ENCODE assay signal across 10 cellular contexts in the genomic region with DNA sequence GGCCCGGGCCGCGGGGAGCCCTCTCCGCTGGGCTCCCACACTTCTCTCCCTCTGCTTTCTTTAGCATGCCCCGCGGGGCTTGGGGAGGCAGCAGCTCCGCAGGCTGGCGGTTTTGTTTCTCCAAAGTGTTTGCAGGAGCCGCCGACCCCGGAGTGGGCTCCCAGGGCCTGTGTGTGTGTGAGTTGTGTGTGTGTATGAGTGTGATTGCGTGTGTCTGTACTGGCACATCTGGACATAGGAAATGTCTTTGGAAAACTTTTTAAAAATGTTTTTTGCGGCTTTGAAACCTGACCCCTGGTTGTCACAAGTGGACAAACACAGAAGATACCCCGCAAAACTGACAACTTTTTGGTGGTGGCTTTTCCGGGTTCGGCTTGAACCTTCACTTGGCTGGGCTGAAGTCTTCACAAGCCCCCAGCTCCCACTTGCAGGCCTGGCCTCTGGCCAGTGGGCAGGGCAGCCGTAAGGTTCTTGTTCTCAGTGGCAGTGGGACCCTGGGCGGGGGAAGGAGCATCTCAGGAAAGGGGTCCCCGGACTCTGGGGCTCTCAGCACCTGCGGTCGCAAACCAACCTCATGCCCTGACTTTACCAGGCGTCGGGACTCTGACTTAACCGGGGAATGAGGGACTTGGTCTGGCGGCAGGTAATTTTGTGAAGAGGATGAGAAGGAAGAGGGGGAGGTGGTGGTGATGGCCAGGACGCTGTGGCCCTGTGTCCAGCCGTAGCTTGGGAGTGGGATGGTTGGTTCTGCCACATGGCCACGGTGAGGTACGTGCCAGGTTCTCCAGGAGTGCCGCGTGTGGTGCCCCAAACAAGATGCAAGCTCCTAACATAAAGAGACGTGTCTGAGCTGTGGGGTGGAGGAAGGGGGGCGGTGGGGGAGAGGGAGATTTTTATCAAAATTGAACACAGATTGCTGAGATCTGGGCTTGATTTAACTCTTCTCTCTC. TPM values are rescaled to one million over a fixed set of nuclear protein-coding genes. Genes with fewer than 3 reads are reported as not detected.
DNase-seq lines count a peak whose midpoint lies in the region; ATAC-seq and TF ChIP-seq lines count a peak whose summit lies in the region.
"Had no signal": no experiment of that assay in that cellular context is flagged by ENCODE, and none has a peak within 500 bp of the region (broad histone marks: within the 10 kb centered on the region; RNA-seq: fewer than 3 reads in every experiment).

No MANE protein-coding gene starts in this region.

- H3K79me2 ChIP-seq in osteoblast (ENCODE audit: insufficient read depth, low read length) = peaks cover 16% of the 10 kb centered on the region

- no peaks in the 10 kb centered on the region; the same call in 1 of the 2 replicates for H3K9me3 ChIP-seq in AG04450 (ENCODE audit: control insufficient read depth, insufficient read depth, low read length)
- no peaks in the 10 kb centered on the region for H3K9me3 ChIP-seq in SJCRH30 (replicated peaks)
- no peaks in the 10 kb centered on the region for H3K9me3 ChIP-seq in gastroesophageal sphincter
- no peaks in the 10 kb centered on the region for H3K9me3 ChIP-seq in osteoblast (ENCODE audit: low read depth, low read length)

- no peak overlapping the region for H3K27ac ChIP-seq in AG04450 (ENCODE audit: low read depth, low read length)
- no peak overlapping the region for H3K27ac ChIP-seq in SJCRH30
- peak overlapping the region; percentile 92 to 99 (median 98) for H3K27ac ChIP-seq in gastroesophageal sphincter
- peak overlapping the region; percentile 46 for H3K27ac ChIP-seq in osteoblast (ENCODE audit: low read depth, low read length)

- H4K20me1 ChIP-seq in osteoblast (ENCODE audit: insufficient read depth, low read length) = peaks cover 5% of the 10 kb centered on the region

- H3K4me1 ChIP-seq in SJCRH30 (no peaks in the 10 kb centered on the region), gastroesophageal sphincter (peaks cover 5 to 60% (median 21%) of the 10 kb centered on the region in 3 donors), osteoblast (ENCODE audit: insufficient read depth, low read length) (peaks cover 26% of the 10 kb centered on the region)

- H3K27me3 ChIP-seq in AG04450 (ENCODE audit: control insufficient read depth, insufficient read depth, low read length) (peaks cover 26% of the 10 kb centered on the region), SJCRH30 (peaks cover 8% of the 10 kb centered on the region), gastroesophageal sphincter (no peaks in the 10 kb centered on the region), osteoblast (ENCODE audit: insufficient read depth, low read length) (no peaks in the 10 kb centered on the region)

- CTCF ChIA-PET in AG04450 (lab: Charles Lee) = interaction anchor here (0.6 to 1.3 kb wide), 6 partner anchors 9 to 442 kb away, joined by 3 to 9 read pairs (median 5); no protein-coding TSS in a partner anchor

- peak; percentile 14 for ATAC-seq in gastroesophageal sphincter
- no peak for ATAC-seq in HG03135 (IDR thresholded peaks at IDR 0.05; ENCODE audit: unreplicated experiment)

- H3K4me3 ChIP-seq in AG04450 (ENCODE audit: low read depth, low read length) = peak overlapping the region; percentile 57
- peak overlapping the region; percentile 56 for H3K4me3 ChIP-seq in SJCRH30
- H3K4me3 ChIP-seq in gastroesophageal sphincter = peak overlapping the region; percentile 79 to 84
- H3K4me3 ChIP-seq in osteoblast (ENCODE audit: insufficient read depth, low read length) = peak overlapping the region; percentile 84

- peak overlapping the region; percentile 92 for H3K4me2 ChIP-seq in osteoblast (ENCODE audit: insufficient read depth, low read length)

- TF ChIP-seq EP300 in gastroesophageal sphincter (IDR thresholded peaks at IDR 0.05) = no peak

- TF ChIP-seq POLR2A in gastroesophageal sphincter (IDR thresholded peaks at IDR 0.05) = no peak

- POLR2A ChIA-PET in AG04450 (lab: Yijun Ruan, JAX) = no interaction called here

- 3 to 8% methylated on average over 8 to 14 of the region's 33 CpGs for WGBS in gastroesophageal sphincter (ENCODE audit: low coverage in 1 of 2), 2 donors

- peak overlapping the region; percentile 85 for H2AFZ ChIP-seq in osteoblast (ENCODE audit: low read length)

- H3K36me3 ChIP-seq in SJCRH30 (no peaks in the 10 kb centered on the region), gastroesophageal sphincter (no peaks in the 10 kb centered on the region), osteoblast (ENCODE audit: insufficient read depth, low read length) (no peaks in the 10 kb centered on the region)

- DNase-seq in AG04450 (ENCODE audit: low read depth, low spot score) (no peak), SJCRH30 (peak in 1 of 2 experiments; percentile 18), osteoblast (ENCODE audit: insufficient read length, low spot score, missing footprints) (peak; percentile 74), UCSD-AML1 (lab: John Stamatoyannopoulos, UW; ENCODE audit: unreplicated experiment) (no peak), NCI-H524 treated with DMSO at 0.1 percent for 48 hours (lab: John Stamatoyannopoulos, UW) (no peak), NCI-H510A (lab: John Stamatoyannopoulos, UW) (no peak)
- DNase-seq: COR-L47, SIG-M5 had no signal

- TF ChIP-seq CTCF in AG04450 (IDR thresholded peaks at IDR 0.05; ENCODE audit: low read depth, low read length) (0 out of 2 replicates have a peak, but pooled peaks have one; percentile 2), gastroesophageal sphincter (IDR thresholded peaks at IDR 0.05) (peak in 1 of 4 experiments; percentile 22), osteoblast (IDR thresholded peaks at IDR 0.05; ENCODE audit: extremely low read depth, low read depth, low read length) (no peak)

RNA-seq across cellular contexts. Expression of gene DAAM2, which starts 0.6 kb away (rescaled TPM):
- polyA plus RNA-seq in AG04450 (2011; rRNA removed) = 2.9 and 3.5 TPM in 2 replicates
- polyA minus RNA-seq in AG04450 (2011; rRNA and poly(A)+ RNA removed) = 3.7 and 4.5 TPM in 2 replicates
- total RNA-seq in SJCRH30 (2014; rRNA removed; shearing (Covaris generic)) = 3.5 and 3.6 TPM in 2 replicates
- 100 to 1,000 TPM; 200 to 373 (median 270) TPM for total RNA-seq in gastroesophageal sphincter
- total RNA-seq in osteoblast = 29.0 and 46.9 TPM in 2 replicates

Comparison
In these comparisons a context has a peak if more than half of its experiments do, and no peak if none do; other contexts are left out.
1. H3K27ac ChIP-seq: peak in gastroesophageal sphincter (4 of 4) and osteoblast (single experiment); none in AG04450 (single experiment) and SJCRH30 (single experiment).
2. Peak in every context shown above with its lines, with median percentiles within 50 percentile points of each other: H3K4me3 ChIP-seq.